ENCODE assay signal across 8 cellular contexts in genomic region chr19:1470864-1471513, GRCh38. TPM values are rescaled to one million over a fixed set of nuclear protein-coding genes. Genes with fewer than 3 reads are reported as not detected.
DNase-seq lines count a peak whose midpoint lies in the region; TF ChIP-seq lines count a peak whose summit lies in the region.

No MANE protein-coding gene starts in this region.

- H4K20me1 ChIP-seq in H9 (ENCODE audit: control insufficient read depth, insufficient read depth, insufficient read length) = peaks cover 3% of the 10 kb centered on the region

- no peak overlapping the region for H3K27ac Mint-ChIP-seq in H9

- peak; percentile 84 for DNase-seq in H9
- no peak for DNase-seq in Peyer's patch
- no peak for DNase-seq in epithelial cell of proximal tubule (ENCODE audit: low read depth)
- peak in 1 of 2 donors; percentile 56 for DNase-seq in trophoblast cell
- DNase-seq in NK-92 treated with Interleukin-12 subunit alpha and Interleukin-12 subunit beta, amount 100 ng/mL, for 24 hours (lab: John Stamatoyannopoulos, UW) = no peak
- DNase-seq in NCI-H1092 (lab: John Stamatoyannopoulos, UW) = no peak
- DNase-seq in kidney glomerular epithelial cell (lab: John Stamatoyannopoulos, UW) = no peak
- DNase-seq in GM19240 (ENCODE audit: insufficient read length, low spot score) = no peak

- no peak overlapping the region for H2AFZ ChIP-seq in H9 (ENCODE audit: low read length)
- H2AFZ ChIP-seq in trophoblast cell (ENCODE audit: insufficient read depth, low read length, poor library complexity) = no peak overlapping the region

- H2BK15ac ChIP-seq in H9 (ENCODE audit: low read depth, low read length) = no peak overlapping the region

- H2BK20ac ChIP-seq in H9 (ENCODE audit: low read depth, low read length, poor library complexity, severe bottlenecking) = no peak overlapping the region

- H3K27me3 ChIP-seq in H9 (ENCODE audit: insufficient read depth, low read length) = peaks cover 44% of the 10 kb centered on the region
- H3K27me3 ChIP-seq in Peyer's patch = peaks cover 0 to 66% of the 10 kb centered on the region in 2 donors
- H3K27me3 ChIP-seq in trophoblast cell (ENCODE audit: insufficient read depth, low read length) = peaks cover 63% of the 10 kb centered on the region

- TF ChIP-seq POLR2A in Peyer's patch (IDR thresholded peaks at IDR 0.05) = no peak

- H3K36me3 ChIP-seq in Peyer's patch (peaks cover 0 to 15% (median 0%) of the 10 kb centered on the region in 3 donors), trophoblast cell (ENCODE audit: control insufficient read depth in 1 of 2, insufficient read depth in 2 of 2, low read length in 2 of 2) (peaks cover 11 to 15% of the 10 kb centered on the region in 2 experiments)

- no peak overlapping the region for H4K91ac ChIP-seq in H9 (ENCODE audit: insufficient read length, low read depth, low read length)
- H4K91ac ChIP-seq in trophoblast cell (ENCODE audit: low read depth, low read length) = no peak overlapping the region

- H3T11ph ChIP-seq in H9 (ENCODE audit: low read length) = no peak overlapping the region

- H2BK120ac ChIP-seq in H9 (ENCODE audit: low read depth, low read length, poor library complexity, severe bottlenecking) (no peak overlapping the region), trophoblast cell (ENCODE audit: insufficient read depth, low read length, poor library complexity) (no peak overlapping the region)

- H3K79me2 ChIP-seq in H9 (ENCODE audit: insufficient read depth, low read length) (no peaks in the 10 kb centered on the region), trophoblast cell (ENCODE audit: control insufficient read depth, insufficient read depth, low read length, poor library complexity) (no peaks in the 10 kb centered on the region)

- H3K14ac ChIP-seq in H9 (ENCODE audit: insufficient read depth, low read length) = no peak overlapping the region
- no peak overlapping the region for H3K14ac ChIP-seq in trophoblast cell (ENCODE audit: low read length)

- H3K4me1 Mint-ChIP-seq in H9 = peaks cover 2 to 9% of the 10 kb centered on the region in 2 experiments; a peak in 3 of 4 replicates

- no peak overlapping the region for H4K5ac ChIP-seq in H9 (ENCODE audit: insufficient read length, low read depth, low read length)

- no peak overlapping the region for H4K12ac ChIP-seq in trophoblast cell (ENCODE audit: low read depth, low read length)

- peaks cover 63% of the 10 kb centered on the region for H3K27me3 Mint-ChIP-seq in H9 (ENCODE audit: low read depth)

- no peak overlapping the region for H2BK12ac ChIP-seq in H9 (ENCODE audit: insufficient read length, low read depth, low read length)
- H2BK12ac ChIP-seq in trophoblast cell (ENCODE audit: low read length) = no peak overlapping the region

- H3K79me1 ChIP-seq in H9 (ENCODE audit: insufficient read depth, low read depth, low read length, poor library complexity, severe bottlenecking) = no peaks in the 10 kb centered on the region
- no peaks in the 10 kb centered on the region for H3K79me1 ChIP-seq in trophoblast cell (ENCODE audit: low read length)

- H3K4me1 ChIP-seq in H9 (ENCODE audit: insufficient read depth, low read length) (no peaks in the 10 kb centered on the region), Peyer's patch (peaks cover 24 to 64% (median 54%) of the 10 kb centered on the region in 4 donors), trophoblast cell (ENCODE audit: control insufficient read depth in 1 of 2, insufficient read depth in 2 of 2, low read length in 2 of 2) (peaks cover 5 to 18% of the 10 kb centered on the region in 2 experiments)

- H3K56ac ChIP-seq in H9 (ENCODE audit: insufficient read length, low read depth, low read length) = no peak overlapping the region

- H3K9ac ChIP-seq in H9 (ENCODE audit: extremely low read depth, insufficient read length, low read length) (no peak overlapping the region), trophoblast cell (ENCODE audit: low read length) (no peak overlapping the region)

- H3K27ac ChIP-seq in H9 (ENCODE audit: insufficient read length, low read depth, low read length) (no peak overlapping the region), Peyer's patch (peak overlapping the region in 1 of 4 donors; percentile 49), trophoblast cell (ENCODE audit: low read depth, low read length) (no peak overlapping the region)

- H2AK5ac ChIP-seq in H9 (ENCODE audit: insufficient read length, low read length) = no peak overlapping the region
- H2AK5ac ChIP-seq in trophoblast cell (ENCODE audit: low read length) = no peak overlapping the region

- H3K23ac ChIP-seq in H9 (ENCODE audit: insufficient read length, low read depth, low read length) = no peak overlapping the region
- H3K23ac ChIP-seq in trophoblast cell (ENCODE audit: low read length) = no peak overlapping the region

- H3K4me2 ChIP-seq in H9 (ENCODE audit: insufficient read depth, insufficient read length, low read length) (peak overlapping the region; percentile 11), trophoblast cell (ENCODE audit: low read length) (peak overlapping the region; percentile 50)

- H3K4me3 Mint-ChIP-seq in H9 = peak overlapping the region; percentile 38 to 75; a peak in 4 of 5 replicates

- H3K4me3 ChIP-seq in Peyer's patch (peak overlapping the region; percentile 16 to 56 (median 48)), epithelial cell of proximal tubule (ENCODE audit: low read depth, low read length) (peak overlapping the region; percentile 46), trophoblast cell (ENCODE audit: low read depth, low read length) (no peak overlapping the region)

- peak; percentile 41; the same call in 1 of the 3 replicates for TF ChIP-seq CTCF in H9 (conservative IDR thresholded peaks at IDR 0.05)
- TF ChIP-seq CTCF in Peyer's patch (IDR thresholded peaks at IDR 0.05) = no peak
- TF ChIP-seq CTCF in epithelial cell of proximal tubule (conservative IDR thresholded peaks at IDR 0.05; ENCODE audit: low read depth, low read length) = no peak

- H3K9me3 Mint-ChIP-seq in H9 = no peaks in the 10 kb centered on the region

- H4K8ac ChIP-seq in H9 (replicated peaks; ENCODE audit: insufficient read length, low read depth, low read length) (no peak overlapping the region), trophoblast cell (ENCODE audit: low read depth, low read length) (no peak overlapping the region)

- peaks cover 9% of the 10 kb centered on the region for H3K23me2 ChIP-seq in H9 (ENCODE audit: insufficient read length, low read depth, low read length, poor library complexity, severe bottlenecking)

- no peak overlapping the region for H3K4ac ChIP-seq in H9 (ENCODE audit: low read depth, low read length)
- H3K4ac ChIP-seq in trophoblast cell (ENCODE audit: low read depth, low read length) = no peak overlapping the region

- H3K9me3 ChIP-seq in H9 (ENCODE audit: control insufficient read depth, low read depth, low read length) (no peaks in the 10 kb centered on the region), Peyer's patch (no peaks in the 10 kb centered on the region), trophoblast cell (ENCODE audit: insufficient read depth, low read depth, low read length) (peaks cover 22% of the 10 kb centered on the region)

- H3K18ac ChIP-seq in H9 (ENCODE audit: insufficient read length, low read depth, low read length) = no peak overlapping the region
- H3K18ac ChIP-seq in trophoblast cell (ENCODE audit: low read length) = no peak overlapping the region

- no CpG with 5 or more reads among the region's 40 CpGs for WGBS in H9 (ENCODE audit: extremely low coverage, insufficient read length, low lambda C conversion rate)
- no CpG with 5 or more reads among the region's 40 CpGs for WGBS in trophoblast cell (ENCODE audit: extremely low coverage, insufficient coverage, insufficient read length)

- 0 out of 7 replicates have a peak, but pooled peaks cover 0 to 3% (median 0%) of the 10 kb centered on the region in 3 experiments for H3K36me3 Mint-ChIP-seq in H9 (ENCODE audit: insufficient read depth in 1 of 3, low read depth in 3 of 3)

- no peak overlapping the region for H2BK5ac ChIP-seq in H9 (ENCODE audit: insufficient read length, low read length)
- no peak overlapping the region for H2BK5ac ChIP-seq in trophoblast cell (ENCODE audit: low read depth, low read length, poor library complexity)

RNA-seq across cellular contexts. Expression of gene C19orf25, which starts 8.0 kb away (rescaled TPM):
- total RNA-seq in H9 (2021) (30.3 and 36.8 TPM in 2 replicates), Peyer's patch (10 to 100 TPM; 35.5 to 68.5 (median 61.9) TPM), epithelial cell of proximal tubule (26.6 and 32.6 TPM in 2 replicates)
- polyA plus RNA-seq in trophoblast cell (2013) = 20.9 and 21.6 TPM in 2 replicates

RNA-seq across cellular contexts. Expression of gene PCSK4, which starts 19.2 kb away (rescaled TPM):
- total RNA-seq in H9 (2021) (5.8 and 9.1 TPM in 2 replicates), Peyer's patch (10 to 100 TPM in 3 of 4 donors, 1 to 10 TPM in 1; 7.7 to 14.6 (median 12.1) TPM), epithelial cell of proximal tubule (1.4 and 2.5 TPM in 2 replicates)
- polyA plus RNA-seq in trophoblast cell (2013) = 3.6 and 3.7 TPM in 2 replicates

RNA-seq across cellular contexts. Expression of gene REEP6, which starts 20.0 kb away (rescaled TPM):
- 10.4 and 10.5 TPM in 2 replicates for total RNA-seq in H9 (2021)
- 100 to 1,000 TPM in 3 of 4 donors, 1 to 10 TPM in 1; 7.4 to 167 (median 162) TPM for total RNA-seq in Peyer's patch
- total RNA-seq in epithelial cell of proximal tubule = 3.8 and 4.8 TPM in 2 replicates
- 4.2 and 4.8 TPM in 2 replicates for polyA plus RNA-seq in trophoblast cell (2013)

RNA-seq across cellular contexts. Expression of gene APC2, which starts 21.1 kb away (rescaled TPM):
- total RNA-seq in H9 (2021) (0.68 and 2.0 TPM in 2 replicates), Peyer's patch (under 1 TPM in 3 of 4 donors, not detected in 1; 0.18 to 0.76 (median 0.27) TPM), epithelial cell of proximal tubule (not detected in 2 replicates)
- 0.18 and 0.40 TPM in 2 replicates for polyA plus RNA-seq in trophoblast cell (2013)

RNA-seq across cellular contexts. Expression of gene RPS15, which starts 32.8 kb away (rescaled TPM):
- total RNA-seq in H9 (2021) = 1,628 and 1,677 TPM in 2 replicates
- 1,000 to 10,000 TPM; 1,044 to 1,915 (median 1,354) TPM for total RNA-seq in Peyer's patch
- 2,061 and 3,361 TPM in 2 replicates for total RNA-seq in epithelial cell of proximal tubule
- polyA plus RNA-seq in trophoblast cell (2013) = 1,862 and 1,936 TPM in 2 replicates
